ENCODE assay signal across 28 cellular contexts in genomic region chr3:39494781-39495180, GRCh38. TPM values are rescaled to one million over a fixed set of nuclear protein-coding genes. Genes with fewer than 3 reads are reported as not detected.
DNase-seq lines count a peak whose midpoint lies in the region; ATAC-seq, FAIRE-seq and TF ChIP-seq lines count a peak whose summit lies in the region.
"Had no signal": no experiment of that assay in that cellular context is flagged by ENCODE, and none has a peak within 500 bp of the region (broad histone marks: within the 10 kb centered on the region; RNA-seq: fewer than 3 reads in every experiment).

No MANE protein-coding gene starts in this region.

- BruUV-seq in HepG2 (replicated peaks; lab: Mats Ljungman, UMichigan), result no TSS peak

- FAIRE-seq in HepG2 (lab: Jason Lieb, UNC) (peak; percentile 46), RCC 7860 (lab: Jason Lieb, UNC) (no peak)
- FAIRE-seq: A549, GM12891, GM18507, H54 had no signal

- H3K4me3 ChIP-seq in HepG2 (replicated peaks in 1 of 3; ENCODE audit: insufficient read depth in 1 of 3, low read depth in 2 of 3, low read length in 3 of 3) (no peak overlapping the region), right lobe of liver (no peak overlapping the region)
- H3K4me3 ChIP-seq: A549; BLaER1 treated with 17β-estradiol and CSF1 and Interleukin-3, amounts not matched to agents 10 nM and 100 nM; HAP-1 had no signal

- DNase-seq in HepG2 (ENCODE audit: low spot score), result peak; percentile 59
- DNase-seq in right lobe of liver, result no peak
- DNase-seq in SW480 (ENCODE audit: low spot score), result peak; percentile 8
- no peak for DNase-seq in left colon
- DNase-seq in RCC 7860 (ENCODE audit: low spot score), result no peak
- DNase-seq in NCI-H526 treated with DMSO at 0.1 percent for 48 hours (lab: John Stamatoyannopoulos, UW), result no peak
- DNase-seq in cortex of kidney (lab: John Stamatoyannopoulos, UW), result no peak
- DNase-seq: 8988T, ACHN, AML-193, BE2C, Calu3, COR-L47, DMS53, DMS79 treated with DMSO at 0.1 percent for 48 hours, GF-D8, GOT3, HFFc6 had no signal

- peaks cover 0 to 1% of the 10 kb centered on the region in 2 experiments; a peak in 2 of 5 replicates for H3K27me3 ChIP-seq in HepG2 (ENCODE audit: control insufficient read depth in 1 of 2, insufficient read depth in 2 of 2, low read length in 2 of 2)
- H3K27me3 ChIP-seq in right lobe of liver, result no peaks in the 10 kb centered on the region
- H3K27me3 ChIP-seq: BLaER1 treated with 17β-estradiol and CSF1 and Interleukin-3, amounts not matched to agents 10 nM and 100 nM had no signal

- H3K4me1 ChIP-seq in HepG2 (ENCODE audit: insufficient read depth, low read length) (peaks cover 18% of the 10 kb centered on the region; the same call in 1 of the 2 replicates), right lobe of liver (no peaks in the 10 kb centered on the region)
- H3K4me1 ChIP-seq: BE2C; BLaER1 treated with 17β-estradiol and CSF1 and Interleukin-3, amounts not matched to agents 10 nM and 100 nM; HAP-1 had no signal

- intact Hi-C loops in HepG2 (cut with micrococcal nuclease; ENCODE audit: unreplicated experiment), result no loop called here
- intact Hi-C loops in right lobe of liver (cut with DNase I), result loop anchor here in 1 of 2 donors (5.0 kb wide), 1 partner anchor 47 kb away; no protein-coding TSS in a partner anchor
- intact Hi-C loops in left colon (cut with DNase I, micrococcal nuclease), result no loop called here

- in situ Hi-C loops in HepG2 (cut with HindIII; ENCODE audit: extremely low pct_ligation_motif_present, low pct_unique_long_range_greater_than_20kb), result no loop called here

- TF ChIP-seq EP300 in HepG2 (IDR thresholded peaks at IDR 0.05; ENCODE audit: low read depth in 2 of 2, low read length in 2 of 2) (no peak), HepG2 (CRISPR knock-in tag; IDR thresholded peaks at IDR 0.05; ENCODE audit: borderline replicate concordance) (no peak)

- H2AFZ ChIP-seq in HepG2 (ENCODE audit: low read length), result no peak overlapping the region

- TF ChIP-seq POLR2A in HepG2 (IDR thresholded peaks at IDR 0.05; ENCODE audit: insufficient read depth in 1 of 2, low read depth in 2 of 2, low read length in 2 of 2) (no peak), right lobe of liver (IDR thresholded peaks at IDR 0.05) (no peak)

- H3K27ac ChIP-seq in HepG2 (ENCODE audit: extremely low read length, insufficient read depth, low read length) (no peak overlapping the region), right lobe of liver (no peak overlapping the region)
- H3K27ac ChIP-seq: A549; BLaER1 treated with 17β-estradiol and CSF1 and Interleukin-3, amounts not matched to agents 10 nM and 100 nM had no signal

- TF ChIP-seq RAD21 in HepG2 (CRISPR knock-in tag; IDR thresholded peaks at IDR 0.05), result no peak

- POLR2A ChIA-PET in HepG2 (lab: Yijun Ruan, JAX), result no interaction called here

- no peak for TF ChIP-seq CTCF in HepG2 (CRISPR knock-in tag; IDR thresholded peaks at IDR 0.05)
- no peak for TF ChIP-seq CTCF in right lobe of liver (IDR thresholded peaks at IDR 0.05)

- no peaks in the 10 kb centered on the region for H3K9me3 ChIP-seq in HepG2 (ENCODE audit: low read length)
- H3K9me3 ChIP-seq in right lobe of liver, result no peaks in the 10 kb centered on the region
- H3K9me3 ChIP-seq: A549; BE2C; BLaER1 treated with 17β-estradiol and CSF1 and Interleukin-3, amounts not matched to agents 10 nM and 100 nM; HAP-1 had no signal

- ATAC-seq in HepG2, result peak; percentile 67
- ATAC-seq in right lobe of liver, result no peak
- ATAC-seq in left colon, result peak; percentile 82
- ATAC-seq: A549 had no signal

- 9% methylated on average over 4 of the region's 4 CpGs for WGBS in HepG2 (ENCODE audit: low lambda C conversion rate)
- WGBS in right lobe of liver (ENCODE audit: insufficient coverage, low coverage, low lambda C conversion rate, missing lambda C conversion rate), result 54% methylated on average over 4 of the region's 4 CpGs

- CTCF ChIA-PET in HepG2 (lab: Yijun Ruan, JAX; ENCODE audit: low intra/inter-chr PET ratio, low total read pairs), result no interaction called here

- no peaks in the 10 kb centered on the region for H3K79me2 ChIP-seq in HepG2 (ENCODE audit: insufficient read depth, low read length)

- no peaks in the 10 kb centered on the region for H3K36me3 ChIP-seq in HepG2 (replicated peaks in 1 of 2; ENCODE audit: control insufficient read depth in 1 of 2, insufficient read depth in 2 of 2, low read length in 2 of 2)
- H3K36me3 ChIP-seq in right lobe of liver, result no peaks in the 10 kb centered on the region
- H3K36me3 ChIP-seq: BE2C; BLaER1 treated with 17β-estradiol and CSF1 and Interleukin-3, amounts not matched to agents 10 nM and 100 nM; HAP-1 had no signal

- peak overlapping the region; percentile 36; the same call in 1 of the 2 replicates for H3K4me2 ChIP-seq in HepG2 (ENCODE audit: low read depth, low read length)
- H3K4me2 ChIP-seq: A549; BLaER1 treated with 17β-estradiol and CSF1 and Interleukin-3, amounts not matched to agents 10 nM and 100 nM had no signal

- H3K9ac ChIP-seq in HepG2 (ENCODE audit: insufficient read depth, low read depth, low read length), result no peak overlapping the region
- H3K9ac ChIP-seq: BLaER1 treated with 17β-estradiol and CSF1 and Interleukin-3, amounts not matched to agents 10 nM and 100 nM had no signal

- H4K20me1 ChIP-seq in HepG2 (ENCODE audit: insufficient read depth, low read length), result no peaks in the 10 kb centered on the region
- H4K20me1 ChIP-seq: BLaER1 treated with 17β-estradiol and CSF1 and Interleukin-3, amounts not matched to agents 10 nM and 100 nM had no signal

TF ChIP-seq in HepG2, 621 proteins besides CTCF, POLR2A, EP300 and RAD21 (continues in another document):
- TF ChIP-seq GABPA (IDR thresholded peaks at IDR 0.05; ENCODE audit: low read depth, low read length), result no peak
- TF ChIP-seq GABPA (CRISPR knock-in tag; IDR thresholded peaks at IDR 0.05; ENCODE audit: low read depth), result peak; percentile 69
- peak; percentile 64; the same call in 1 of the 2 replicates for TF ChIP-seq ZNF263 (CRISPR knock-in tag; IDR thresholded peaks at IDR 0.05)
- no peak for TF ChIP-seq RARA (CRISPR knock-in tag; IDR thresholded peaks at IDR 0.05)
- TF ChIP-seq GABPB1 (CRISPR knock-in tag; IDR thresholded peaks at IDR 0.05), result peak; percentile 52; the same call in 1 of the 2 replicates
- peak; percentile 65 for TF ChIP-seq ZEB1 (IDR thresholded peaks at IDR 0.05; ENCODE audit: insufficient replicate concordance, low read depth)
- peak; percentile 36 for TF ChIP-seq TEAD3 (CRISPR knock-in tag; optimal IDR thresholded peaks at IDR 0.05; ENCODE audit: borderline replicate concordance)
- no peak for TF ChIP-seq BCLAF1 (IDR thresholded peaks at IDR 0.05)
- TF ChIP-seq ZNF558 (CRISPR knock-in tag; IDR thresholded peaks at IDR 0.05; ENCODE audit: borderline replicate concordance), result no peak
- TF ChIP-seq ETV5 (CRISPR knock-in tag; IDR thresholded peaks at IDR 0.05; ENCODE audit: borderline replicate concordance), result peak; percentile 43; the same call in 1 of the 2 replicates
- TF ChIP-seq HNF4G (IDR thresholded peaks at IDR 0.05; ENCODE audit: borderline replicate concordance, low read depth, low read length), result peak; percentile 31; the same call in 1 of the 2 replicates
- no peak for TF ChIP-seq HNF4G (CRISPR knock-in tag; IDR thresholded peaks at IDR 0.05; ENCODE audit: borderline replicate concordance, low read depth)

RNA-seq across cellular contexts. Expression of gene MOBP, which starts 27.3 kb away (rescaled TPM):
- total RNA-seq in HepG2 (2016; rRNA removed; fragmentation: Illumina TruSeq; extraction: Trizol) (not detected in 2 replicates), right lobe of liver (not detected), left colon (1 to 10 TPM in 1 of 2 donors, under 1 TPM in 1; 0.27 to 1.3 TPM)
- not detected in 2 replicates for total RNA-seq in HepG2 (2016; cell fraction: cytosol; rRNA removed; fragmentation: Illumina TruSeq; extraction: Trizol; ENCODE audit: low read depth)
- not detected in 2 replicates for total RNA-seq in HepG2 (2016; cell fraction: insoluble cytoplasmic fraction; rRNA removed; fragmentation: Illumina TruSeq; extraction: Trizol)
- total RNA-seq in HepG2 (2016; cell fraction: membrane; rRNA removed; fragmentation: Illumina TruSeq; extraction: Trizol), result not detected in 2 replicates
- total RNA-seq in HepG2 (2016; cell fraction: nucleus; rRNA removed; fragmentation: Illumina TruSeq; extraction: Trizol), result not detected in 2 replicates
- polyA plus RNA-seq in HepG2 (2011; rRNA removed), result not detected in 2 replicates
- polyA plus RNA-seq in HepG2 (2011; cell fraction: cytosol; rRNA removed), result 0.01 TPM in 1 of 2 replicates, not detected in the other
- polyA plus RNA-seq in HepG2 (2011; cell fraction: nucleus; rRNA removed), result not detected in 2 replicates
- not detected in 2 replicates for polyA plus RNA-seq in HepG2 (2012)
- not detected in 2 replicates for polyA plus RNA-seq in HepG2 (2016; cell fraction: cytosol; fragmentation: Illumina TruSeq; extraction: Trizol; ENCODE audit: low read depth)
- not detected in 2 replicates for polyA plus RNA-seq in HepG2 (2016; cell fraction: insoluble cytoplasmic fraction; fragmentation: Illumina TruSeq; extraction: Trizol; ENCODE audit: low read depth)
- polyA plus RNA-seq in HepG2 (2016; cell fraction: membrane; fragmentation: Illumina TruSeq; extraction: Trizol; ENCODE audit: low read depth), result not detected in 2 replicates
- not detected in 2 replicates for polyA plus RNA-seq in HepG2 (2016; cell fraction: nucleus; fragmentation: Illumina TruSeq; extraction: Trizol; ENCODE audit: insufficient read depth, low read depth)
- polyA minus RNA-seq in HepG2 (2011; rRNA and poly(A)+ RNA removed; ENCODE audit: low replicate concordance), result not detected in 2 replicates
- not detected in 2 replicates for polyA minus RNA-seq in HepG2 (2011; cell fraction: cytosol; rRNA and poly(A)+ RNA removed)
- not detected in 2 replicates for polyA minus RNA-seq in HepG2 (2011; cell fraction: nucleus; rRNA and poly(A)+ RNA removed)
- total RNA-seq: CD4-positive, alpha-beta memory T cell; Daoy; G401; HFFc6 had no signal
- polyA plus RNA-seq: CD14-positive monocyte; CD4-positive, alpha-beta memory T cell had no signal

Comparison
In these comparisons a context has a peak if more than half of its experiments do, and no peak if none do; other contexts are left out.
1. ATAC-seq: peak in HepG2 (single experiment) and left colon (single experiment); none in right lobe of liver (0 of 4).
2. DNase-seq: peak in HepG2 (single experiment) and SW480 (single experiment); none in right lobe of liver (0 of 3), left colon (0 of 2), RCC 7860 (single experiment), NCI-H526 treated with DMSO at 0.1 percent for 48 hours (single experiment) and cortex of kidney (single experiment).